8 cellular contexts compared by ENCODE assay signal in the genomic region with DNA sequence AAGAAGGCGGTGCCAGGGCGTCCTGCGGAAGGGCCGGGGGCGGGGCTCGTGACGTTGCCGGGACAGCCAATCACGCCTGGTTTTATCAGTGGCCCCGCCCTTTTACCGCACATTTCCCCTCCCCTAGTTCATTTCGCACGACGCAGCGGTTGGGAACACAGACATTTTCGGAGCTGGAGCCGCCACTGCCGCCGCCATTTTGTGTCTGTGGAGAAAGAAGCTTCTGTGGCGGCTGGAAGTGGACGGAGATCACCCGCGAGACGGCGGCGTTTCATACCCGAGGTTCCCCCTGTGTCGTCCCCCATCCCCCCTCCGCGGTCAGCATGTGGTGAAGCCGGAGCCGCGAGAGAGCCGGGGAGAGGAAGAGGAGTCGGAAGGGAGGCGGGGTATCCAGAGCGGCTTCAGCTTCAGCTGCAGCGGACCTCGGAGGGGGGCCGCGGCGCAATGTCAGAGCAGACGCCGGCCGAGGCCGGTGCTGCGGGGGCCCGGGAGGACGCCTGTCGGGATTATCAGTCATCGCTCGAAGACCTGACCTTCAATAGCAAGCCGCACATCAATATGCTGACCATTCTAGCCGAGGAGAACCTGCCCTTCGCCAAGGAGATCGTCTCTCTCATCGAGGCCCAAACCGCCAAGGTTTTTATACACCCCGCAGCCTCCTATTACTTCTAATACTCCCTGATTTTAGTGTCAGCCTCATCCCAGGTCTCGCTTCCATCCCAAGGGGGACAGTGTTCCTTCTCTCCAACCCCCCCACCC. TPM values are rescaled to one million over a fixed set of nuclear protein-coding genes. Genes with fewer than 3 reads are reported as not detected.
DNase-seq lines count a peak whose midpoint lies in the region; ATAC-seq and TF ChIP-seq lines count a peak whose summit lies in the region.

A gene with protein sequence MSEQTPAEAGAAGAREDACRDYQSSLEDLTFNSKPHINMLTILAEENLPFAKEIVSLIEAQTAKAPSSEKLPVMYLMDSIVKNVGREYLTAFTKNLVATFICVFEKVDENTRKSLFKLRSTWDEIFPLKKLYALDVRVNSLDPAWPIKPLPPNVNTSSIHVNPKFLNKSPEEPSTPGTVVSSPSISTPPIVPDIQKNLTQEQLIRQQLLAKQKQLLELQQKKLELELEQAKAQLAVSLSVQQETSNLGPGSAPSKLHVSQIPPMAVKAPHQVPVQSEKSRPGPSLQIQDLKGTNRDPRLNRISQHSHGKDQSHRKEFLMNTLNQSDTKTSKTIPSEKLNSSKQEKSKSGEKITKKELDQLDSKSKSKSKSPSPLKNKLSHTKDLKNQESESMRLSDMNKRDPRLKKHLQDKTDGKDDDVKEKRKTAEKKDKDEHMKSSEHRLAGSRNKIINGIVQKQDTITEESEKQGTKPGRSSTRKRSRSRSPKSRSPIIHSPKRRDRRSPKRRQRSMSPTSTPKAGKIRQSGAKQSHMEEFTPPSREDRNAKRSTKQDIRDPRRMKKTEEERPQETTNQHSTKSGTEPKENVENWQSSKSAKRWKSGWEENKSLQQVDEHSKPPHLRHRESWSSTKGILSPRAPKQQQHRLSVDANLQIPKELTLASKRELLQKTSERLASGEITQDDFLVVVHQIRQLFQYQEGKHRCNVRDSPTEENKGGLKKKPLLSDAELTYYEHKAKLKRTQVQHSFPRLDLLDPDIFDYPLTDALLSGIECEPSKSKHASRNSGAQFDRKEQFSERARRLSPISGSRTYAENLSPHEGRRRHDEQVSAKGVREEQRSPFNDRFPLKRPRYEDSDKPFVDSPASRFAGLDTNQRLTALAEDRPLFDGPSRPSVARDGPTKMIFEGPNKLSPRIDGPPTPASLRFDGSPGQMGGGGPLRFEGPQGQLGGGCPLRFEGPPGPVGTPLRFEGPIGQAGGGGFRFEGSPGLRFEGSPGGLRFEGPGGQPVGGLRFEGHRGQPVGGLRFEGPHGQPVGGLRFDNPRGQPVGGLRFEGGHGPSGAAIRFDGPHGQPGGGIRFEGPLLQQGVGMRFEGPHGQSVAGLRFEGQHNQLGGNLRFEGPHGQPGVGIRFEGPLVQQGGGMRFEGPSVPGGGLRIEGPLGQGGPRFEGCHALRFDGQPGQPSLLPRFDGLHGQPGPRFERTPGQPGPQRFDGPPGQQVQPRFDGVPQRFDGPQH (N-terminal part only) (plus strand): TSS at position 136 of the 759 bp plus-strand sequence. CDS start 309 bp downstream, at position 445.

- peaks cover 3% of the 10 kb centered on the region for H3F3A ChIP-seq in smooth muscle cell (ENCODE audit: low read depth)

- H3K9ac ChIP-seq in iPS-18a (ENCODE audit: low read length) = peak within 1 kb of the TSS; percentile 99
- H3K9ac ChIP-seq in smooth muscle cell (ENCODE audit: low read depth) = peak within 1 kb of the TSS; percentile 97

- H2AFZ ChIP-seq in smooth muscle cell (ENCODE audit: low read depth) = peak within 1 kb of the TSS; percentile 80

- peak within 1 kb of the TSS; percentile 98 to 99 for H3K4me3 Mint-ChIP-seq in CD14-positive monocyte

- peaks cover 52% of the 10 kb centered on the region for H4K20me1 ChIP-seq in smooth muscle cell (ENCODE audit: low read depth)

- peak within 1 kb of the TSS; percentile 97 for H3K27ac ChIP-seq in iPS-18a (ENCODE audit: low read length)
- peak within 1 kb of the TSS; percentile 98 for H3K27ac ChIP-seq in smooth muscle cell (ENCODE audit: low read depth)

- peaks cover 22 to 28% of the 10 kb centered on the region in 2 donors for H3K36me3 Mint-ChIP-seq in CD14-positive monocyte

- H3K4me1 ChIP-seq in iPS-18a (ENCODE audit: control insufficient read depth, low read depth, low read length) (peaks cover 18% of the 10 kb centered on the region), smooth muscle cell (ENCODE audit: low read depth) (peaks cover 25% of the 10 kb centered on the region)

- H3K4me3 ChIP-seq in astrocyte of the cerebellum (ENCODE audit: low read depth, low read length) = peak within 1 kb of the TSS; percentile 71
- H3K4me3 ChIP-seq in iPS-18a (ENCODE audit: low read length) = peak within 1 kb of the TSS; percentile 100
- peak within 1 kb of the TSS; percentile 98 for H3K4me3 ChIP-seq in smooth muscle cell

- TF ChIP-seq CTCF in CD14-positive monocyte (IDR thresholded peaks at IDR 0.05) (no peak), astrocyte of the cerebellum (IDR thresholded peaks at IDR 0.05; ENCODE audit: low read depth, low read length, missing control alignments) (no peak), smooth muscle cell (IDR thresholded peaks at IDR 0.05; ENCODE audit: borderline replicate concordance, insufficient read depth, poor library complexity, severe bottlenecking) (no peak)

- H3K27me3 ChIP-seq in iPS-18a (ENCODE audit: control insufficient read depth, insufficient read depth, low read length) (no peaks in the 10 kb centered on the region), smooth muscle cell (ENCODE audit: low read depth) (no peaks in the 10 kb centered on the region)

- ATAC-seq in GM21381 (IDR thresholded peaks at IDR 0.05; ENCODE audit: unreplicated experiment) = peak; percentile 0

- H3K36me3 ChIP-seq in iPS-18a (ENCODE audit: control insufficient read depth, low read depth, low read length) (peaks cover 17% of the 10 kb centered on the region), smooth muscle cell (ENCODE audit: low read depth) (no peaks in the 10 kb centered on the region)

- under 1% methylated on average over 59 of the region's 60 CpGs for WGBS in smooth muscle cell (ENCODE audit: low lambda C conversion rate)

- H3K4me1 Mint-ChIP-seq in CD14-positive monocyte = peaks cover 32% of the 10 kb centered on the region

- H3K27me3 Mint-ChIP-seq in CD14-positive monocyte (ENCODE audit: low read depth in 3 of 3) = peaks cover 0 to 4% (median 0%) of the 10 kb centered on the region in 3 donors

- H3K79me2 ChIP-seq in smooth muscle cell (ENCODE audit: low read depth) = peaks cover 51% of the 10 kb centered on the region

- TF ChIP-seq EP300 in Ishikawa (IDR thresholded peaks at IDR 0.05; ENCODE audit: borderline replicate concordance) = no peak

- in situ Hi-C loops in astrocyte of the cerebellum (cut with HindIII; ENCODE audit: low sequenced_read_pairs) = no loop called here

- peak within 1 kb of the TSS; percentile 100 for H3K4me2 ChIP-seq in smooth muscle cell

- intact Hi-C loops in CD14-positive monocyte (cut with micrococcal nuclease) = loop anchor here (1.0 to 5.0 kb wide), 7 partner anchors 36 to 256 kb away; a partner anchor contains a TSS

- DNase-seq in CD14-positive monocyte (ENCODE audit: low spot score) = no peak
- no peak for DNase-seq in astrocyte of the cerebellum (ENCODE audit: low read depth)
- peak; percentile 97 for DNase-seq in smooth muscle cell (lab: John Stamatoyannopoulos, UW; ENCODE audit: unreplicated experiment)
- DNase-seq in iPS-NIHi11 (ENCODE audit: low spot score) = no peak
- no peak for DNase-seq in DMS114 treated with DMSO at 0.1 percent for 48 hours (lab: John Stamatoyannopoulos, UW; ENCODE audit: unreplicated experiment)

- H3K9me3 Mint-ChIP-seq in CD14-positive monocyte = peaks cover 0 to 4% (median 0%) of the 10 kb centered on the region in 7 donors

- H3K9me3 ChIP-seq in iPS-18a (ENCODE audit: control insufficient read depth, low read depth, low read length) (no peaks in the 10 kb centered on the region), smooth muscle cell (replicated peaks; ENCODE audit: low read depth) (no peaks in the 10 kb centered on the region)

- peak within 1 kb of the TSS; percentile 99 to 100 (median 100) for H3K27ac Mint-ChIP-seq in CD14-positive monocyte

- TF ChIP-seq RAD21 in Ishikawa (IDR thresholded peaks at IDR 0.05; ENCODE audit: low read depth) = no peak

TF ChIP-seq in Ishikawa, 13 proteins besides CTCF, POLR2A, EP300 and RAD21:
- TF ChIP-seq TEAD4 (IDR thresholded peaks at IDR 0.05) (peak; percentile 66), EGR1 (IDR thresholded peaks at IDR 0.05) (peak; percentile 44; the same call in 1 of the 2 replicates), TAF1 (IDR thresholded peaks at IDR 0.05; ENCODE audit: low read depth) (peak; percentile 98), FOXM1 (IDR thresholded peaks at IDR 0.05; ENCODE audit: borderline replicate concordance, low read depth) (no peak), YY1 (IDR thresholded peaks at IDR 0.05; ENCODE audit: low read depth) (peak; percentile 96)
- TF ChIP-seq, protein P1, sequence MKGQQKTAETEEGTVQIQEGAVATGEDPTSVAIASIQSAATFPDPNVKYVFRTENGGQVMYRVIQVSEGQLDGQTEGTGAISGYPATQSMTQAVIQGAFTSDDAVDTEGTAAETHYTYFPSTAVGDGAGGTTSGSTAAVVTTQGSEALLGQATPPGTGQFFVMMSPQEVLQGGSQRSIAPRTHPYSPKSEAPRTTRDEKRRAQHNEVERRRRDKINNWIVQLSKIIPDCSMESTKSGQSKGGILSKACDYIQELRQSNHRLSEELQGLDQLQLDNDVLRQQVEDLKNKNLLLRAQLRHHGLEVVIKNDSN (IDR thresholded peaks at IDR 0.05) = peak; percentile 48; the same call in 1 of the 2 replicates
- TF ChIP-seq, protein P2, sequence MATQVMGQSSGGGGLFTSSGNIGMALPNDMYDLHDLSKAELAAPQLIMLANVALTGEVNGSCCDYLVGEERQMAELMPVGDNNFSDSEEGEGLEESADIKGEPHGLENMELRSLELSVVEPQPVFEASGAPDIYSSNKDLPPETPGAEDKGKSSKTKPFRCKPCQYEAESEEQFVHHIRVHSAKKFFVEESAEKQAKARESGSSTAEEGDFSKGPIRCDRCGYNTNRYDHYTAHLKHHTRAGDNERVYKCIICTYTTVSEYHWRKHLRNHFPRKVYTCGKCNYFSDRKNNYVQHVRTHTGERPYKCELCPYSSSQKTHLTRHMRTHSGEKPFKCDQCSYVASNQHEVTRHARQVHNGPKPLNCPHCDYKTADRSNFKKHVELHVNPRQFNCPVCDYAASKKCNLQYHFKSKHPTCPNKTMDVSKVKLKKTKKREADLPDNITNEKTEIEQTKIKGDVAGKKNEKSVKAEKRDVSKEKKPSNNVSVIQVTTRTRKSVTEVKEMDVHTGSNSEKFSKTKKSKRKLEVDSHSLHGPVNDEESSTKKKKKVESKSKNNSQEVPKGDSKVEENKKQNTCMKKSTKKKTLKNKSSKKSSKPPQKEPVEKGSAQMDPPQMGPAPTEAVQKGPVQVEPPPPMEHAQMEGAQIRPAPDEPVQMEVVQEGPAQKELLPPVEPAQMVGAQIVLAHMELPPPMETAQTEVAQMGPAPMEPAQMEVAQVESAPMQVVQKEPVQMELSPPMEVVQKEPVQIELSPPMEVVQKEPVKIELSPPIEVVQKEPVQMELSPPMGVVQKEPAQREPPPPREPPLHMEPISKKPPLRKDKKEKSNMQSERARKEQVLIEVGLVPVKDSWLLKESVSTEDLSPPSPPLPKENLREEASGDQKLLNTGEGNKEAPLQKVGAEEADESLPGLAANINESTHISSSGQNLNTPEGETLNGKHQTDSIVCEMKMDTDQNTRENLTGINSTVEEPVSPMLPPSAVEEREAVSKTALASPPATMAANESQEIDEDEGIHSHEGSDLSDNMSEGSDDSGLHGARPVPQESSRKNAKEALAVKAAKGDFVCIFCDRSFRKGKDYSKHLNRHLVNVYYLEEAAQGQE (IDR thresholded peaks at IDR 0.05; ENCODE audit: low read depth) = no peak

RNA-seq across cellular contexts. Expression of the gene that starts here (rescaled TPM):
- polyA plus RNA-seq in CD14-positive monocyte (10 to 100 TPM in 1 of 2 donors, 1 to 10 TPM in 1; 8.3 to 15.7 TPM), smooth muscle cell (15.9 and 17.5 TPM in 2 replicates)
- total RNA-seq in smooth muscle cell = 56.7 and 92.6 TPM in 2 replicates
